Comparison of ENCODE assay signal across 10 cellular contexts in genomic region chr1:23984417-23985186, GRCh38. TPM values are rescaled to one million over a fixed set of nuclear protein-coding genes. Genes with fewer than 3 reads are reported as not detected.
DNase-seq lines count a peak whose midpoint lies in the region; TF ChIP-seq lines count a peak whose summit lies in the region.
"Had no signal": no experiment of that assay in that cellular context is flagged by ENCODE, and none has a peak within 500 bp of the region (broad histone marks: within the 10 kb centered on the region; RNA-seq: fewer than 3 reads in every experiment).

No MANE protein-coding gene starts in this region.

- H3K4me3 ChIP-seq in astrocyte of the spinal cord (ENCODE audit: low read depth, low read length) (no peak overlapping the region), transverse colon (no peak overlapping the region)

- TF ChIP-seq POLR2A in transverse colon (IDR thresholded peaks at IDR 0.05) = no peak

- peaks cover 3% of the 10 kb centered on the region for H3K36me3 Mint-ChIP-seq in activated CD4-positive, alpha-beta T cell treated with anti-CD3 and anti-CD28 coated beads, Interleukin-2, amount 10 ng/mL, durations not matched to agents 7 days and 5 days (ENCODE audit: low read depth)

- WGBS in transverse colon (ENCODE audit: low coverage in 1 of 2), 2 donors = 69 to 80% methylated on average over 5 of the region's 5 CpGs

- H3K4me1 ChIP-seq in transverse colon = peaks cover 7 to 25% (median 18%) of the 10 kb centered on the region in 4 donors

- in situ Hi-C loops in astrocyte of the spinal cord (cut with HindIII; ENCODE audit: low sequenced_read_pairs) (no loop called here), transverse colon (cut with MboI; ENCODE audit: low pct_ligation_motif_present in 1 of 4, low pct_unique_long_range_greater_than_20kb in 1 of 4, low sequenced_read_pairs in 3 of 4) (no loop called here)

- peak overlapping the region; percentile 26 to 65 (median 47) for H3K27ac ChIP-seq in transverse colon

- H3K4me1 Mint-ChIP-seq in activated CD4-positive, alpha-beta T cell treated with anti-CD3 and anti-CD28 coated beads, Interleukin-2, amount 10 ng/mL, durations not matched to agents 7 days and 5 days = peaks cover 19% of the 10 kb centered on the region

- H3K36me3 ChIP-seq in transverse colon = no peaks in the 10 kb centered on the region

- TF ChIP-seq EP300 in transverse colon (IDR thresholded peaks at IDR 0.05; ENCODE audit: low read depth) = no peak

- TF ChIP-seq CTCF in astrocyte of the spinal cord (IDR thresholded peaks at IDR 0.05; ENCODE audit: low read depth, low read length) = no peak
- TF ChIP-seq CTCF in transverse colon (IDR thresholded peaks at IDR 0.05) = no peak

- no peak overlapping the region for H3K27ac Mint-ChIP-seq in activated CD4-positive, alpha-beta T cell treated with anti-CD3 and anti-CD28 coated beads, Interleukin-2, amount 10 ng/mL, durations not matched to agents 7 days and 5 days

- H3K27me3 Mint-ChIP-seq in activated CD4-positive, alpha-beta T cell treated with anti-CD3 and anti-CD28 coated beads, Interleukin-2, amount 10 ng/mL, durations not matched to agents 7 days and 5 days = no peaks in the 10 kb centered on the region

- no peak overlapping the region for H3K4me3 Mint-ChIP-seq in activated CD4-positive, alpha-beta T cell treated with anti-CD3 and anti-CD28 coated beads, Interleukin-2, amount 10 ng/mL, durations not matched to agents 7 days and 5 days

- H3K27me3 ChIP-seq in transverse colon = no peaks in the 10 kb centered on the region

- no peaks in the 10 kb centered on the region for H3K9me3 ChIP-seq in transverse colon

- POLR2A ChIA-PET in activated CD4-positive, alpha-beta T cell treated with anti-CD3 and anti-CD28 coated beads, Interleukin-2, amount 10 ng/mL, durations not matched to agents 7 days and 5 days (lab: Charles Lee) = no interaction called here

- peak; percentile 36 for DNase-seq in NCI-H82 (lab: John Stamatoyannopoulos, UW)
- no peak for DNase-seq in NCI-H82 treated with DMSO at 0.1 percent for 48 hours (lab: John Stamatoyannopoulos, UW; ENCODE audit: unreplicated experiment)
- DNase-seq in astrocyte of the spinal cord (ENCODE audit: low read depth, low spot score) = peak; percentile 73
- DNase-seq in kidney glomerular epithelial cell (lab: John Stamatoyannopoulos, UW) = peak; percentile 75
- peak; percentile 38 for DNase-seq in transverse colon
- no peak for DNase-seq in activated CD4-positive, alpha-beta T cell treated with anti-CD3 and anti-CD28 coated beads, Interleukin-2, amount 50 U/mL, for 4 hours
- DNase-seq in activated CD4-positive, CD25-positive, alpha-beta regulatory T cell treated with anti-CD3 and anti-CD28 coated beads, Interleukin-2, amount 50 U/mL, for 72 hours = no peak
- DNase-seq in activated CD4-positive, alpha-beta T cell treated with anti-CD3 and anti-CD28 coated beads, Interleukin-2, amount 10 ng/mL, durations not matched to agents 7 days and 5 days = no peak
- DNase-seq: NCI-H1105 treated with DMSO at 0.1 percent for 48 hours, retina had no signal

- no peaks in the 10 kb centered on the region for H3K9me3 Mint-ChIP-seq in activated CD4-positive, alpha-beta T cell treated with anti-CD3 and anti-CD28 coated beads, Interleukin-2, amount 10 ng/mL, durations not matched to agents 7 days and 5 days

- intact Hi-C loops in transverse colon (cut with DNase I; ENCODE audit: low total_unique reads) = loop anchor here (5.0 kb wide), 1 partner anchor 38 kb away; no protein-coding TSS in a partner anchor

- CTCF ChIA-PET in activated CD4-positive, alpha-beta T cell treated with anti-CD3 and anti-CD28 coated beads, Interleukin-2, amount 10 ng/mL, durations not matched to agents 7 days and 5 days (lab: Charles Lee) = interaction anchor here (0.7 to 1.3 kb wide), 2 partner anchors 9 to 518 kb away, joined by 3 read pairs; partner anchors contain the start of gene RCAN3

RNA-seq across cellular contexts. Expression of gene SRSF10, which starts 4.5 kb away (rescaled TPM):
- total RNA-seq in transverse colon = 100 to 1,000 TPM in 1 of 4 donors, 10 to 100 TPM in 3; 58.4 to 140 (median 91.3) TPM
- 100 to 1,000 TPM; 217 to 224 TPM for total RNA-seq in activated CD4-positive, alpha-beta T cell treated with anti-CD3 and anti-CD28 coated beads, Interleukin-2, amount 10 ng/mL, durations not matched to agents 7 days and 5 days

RNA-seq across cellular contexts. Expression of gene PNRC2, which starts 25.0 kb away (rescaled TPM):
- total RNA-seq in transverse colon = 100 to 1,000 TPM in 2 of 4 donors, 10 to 100 TPM in 2; 98.0 to 136 (median 111) TPM
- total RNA-seq in activated CD4-positive, alpha-beta T cell treated with anti-CD3 and anti-CD28 coated beads, Interleukin-2, amount 10 ng/mL, durations not matched to agents 7 days and 5 days = 100 to 1,000 TPM; 151 to 186 TPM

Comparison
In these comparisons a context has a peak if more than half of its experiments do, and no peak if none do; other contexts are left out.
1. DNase-seq: peak in NCI-H82 (single experiment), astrocyte of the spinal cord (single experiment), kidney glomerular epithelial cell (single experiment) and transverse colon (single experiment); none in NCI-H82 treated with DMSO at 0.1 percent for 48 hours (single experiment), activated CD4-positive, alpha-beta T cell treated with anti-CD3 and anti-CD28 coated beads, Interleukin-2, amount 50 U/mL, for 4 hours (0 of 2), activated CD4-positive, CD25-positive, alpha-beta regulatory T cell treated with anti-CD3 and anti-CD28 coated beads, Interleukin-2, amount 50 U/mL, for 72 hours (single experiment) and activated CD4-positive, alpha-beta T cell treated with anti-CD3 and anti-CD28 coated beads, Interleukin-2, amount 10 ng/mL, durations not matched to agents 7 days and 5 days (single experiment).